Comparison of ENCODE assay signal across 8 cellular contexts in the genomic region with DNA sequence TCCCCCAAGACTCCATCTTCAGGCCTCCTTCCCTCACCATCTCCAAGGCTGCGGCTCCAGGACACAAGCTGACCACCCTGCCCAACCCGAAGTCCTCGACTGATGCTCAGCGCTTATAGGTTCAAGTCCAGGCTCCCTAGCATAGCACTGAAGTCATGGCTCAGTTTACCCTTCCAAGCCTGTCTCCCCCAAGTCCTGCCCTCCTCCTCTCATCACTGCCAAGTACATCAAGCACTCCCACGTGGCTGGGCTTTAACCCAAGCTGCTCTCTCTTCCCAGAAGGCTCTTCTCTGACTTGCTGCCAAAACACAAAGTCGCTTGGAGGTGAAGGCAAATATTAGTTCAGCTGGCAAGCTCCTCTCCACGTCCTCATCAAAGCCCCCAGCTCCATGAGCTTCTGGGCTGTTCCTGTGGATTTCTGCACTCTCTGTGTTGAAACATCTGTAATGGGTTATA. TPM values are rescaled to one million over a fixed set of nuclear protein-coding genes. Genes with fewer than 3 reads are reported as not detected.
DNase-seq lines count a peak whose midpoint lies in the region; ATAC-seq, FAIRE-seq and TF ChIP-seq lines count a peak whose summit lies in the region.

No MANE protein-coding gene starts in this region.

- no TSS peak for BruUV-seq in PC-9 (replicated peaks; lab: Mats Ljungman, UMichigan)

- no peaks in the 10 kb centered on the region for H3K79me2 ChIP-seq in PC-9 (ENCODE audit: low read depth)

- no peak overlapping the region for H3K27ac ChIP-seq in PC-9

- no peaks in the 10 kb centered on the region for H3K9me3 ChIP-seq in PC-9 (ENCODE audit: insufficient read depth, low read depth)

- peak; percentile 81 for ATAC-seq in sciatic nerve

- peaks cover 11% of the 10 kb centered on the region; the same call in 1 of the 2 replicates for H3K27me3 ChIP-seq in PC-9 (ENCODE audit: insufficient read depth, low read depth)

- CTCF ChIA-PET in PC-9 (lab: Charles Lee), result interaction anchor here (0.6 kb wide), 1 partner anchor 13 kb away, joined by 3 read pairs; no protein-coding TSS in a partner anchor

- no peak for FAIRE-seq in D721Med (lab: Jason Lieb, UNC)

- H3K4me2 ChIP-seq in PC-9, result no peak overlapping the region

- peaks cover 5% of the 10 kb centered on the region; the same call in 1 of the 2 replicates for H3K4me1 ChIP-seq in PC-9 (replicated peaks; ENCODE audit: insufficient read depth)

- DNase-seq in H4 (ENCODE audit: low spot score) (peak; percentile 62), NCI-H774 (lab: John Stamatoyannopoulos, UW) (peak; percentile 97), fibroblast of villous mesenchyme (ENCODE audit: low read depth) (peak; percentile 54), sciatic nerve (ENCODE audit: low spot score) (peak; percentile 81), D721Med (ENCODE audit: insufficient read length, low spot score) (no peak), GM19240 (ENCODE audit: insufficient read length, low spot score) (no peak), NCI-H82 (lab: John Stamatoyannopoulos, UW) (no peak), PC-9 (no peak)

- no peaks in the 10 kb centered on the region for H3K36me3 ChIP-seq in PC-9 (ENCODE audit: low read depth)

- intact Hi-C loops in sciatic nerve (cut with DNase I), result no loop called here
- intact Hi-C loops in PC-9 (cut with micrococcal nuclease; ENCODE audit: unreplicated experiment), result no loop called here

- H3K9me2 ChIP-seq in PC-9 (ENCODE audit: insufficient read depth), result no peaks in the 10 kb centered on the region

- H2AFZ ChIP-seq in PC-9, result no peak overlapping the region

- POLR2A ChIA-PET in PC-9 (lab: Charles Lee; ENCODE audit: unreplicated experiment), result no interaction called here

- no peaks in the 10 kb centered on the region for H3F3A ChIP-seq in PC-9 (ENCODE audit: insufficient read depth, low read depth)

- H3K4me3 ChIP-seq in fibroblast of villous mesenchyme (ENCODE audit: low read depth, low read length) (no peak overlapping the region), PC-9 (no peak overlapping the region)

- no peaks in the 10 kb centered on the region for H4K20me1 ChIP-seq in PC-9 (ENCODE audit: insufficient read depth)

- no peak for TF ChIP-seq CTCF in fibroblast of villous mesenchyme (IDR thresholded peaks at IDR 0.05; ENCODE audit: insufficient read depth, low read depth, low read length)
- no peak for TF ChIP-seq CTCF in D721Med (IDR thresholded peaks at IDR 0.05; ENCODE audit: insufficient read depth, missing control alignments)
- no peak for TF ChIP-seq CTCF in PC-9 (conservative IDR thresholded peaks at IDR 0.05)

RNA-seq across cellular contexts. Expression of a gene that starts 22.1 kb away (rescaled TPM):
- 35.3 and 44.7 TPM in 2 replicates for total RNA-seq in H4 (2014; rRNA removed; shearing (Covaris generic))
- total RNA-seq in fibroblast of villous mesenchyme (40.6 and 69.5 TPM in 2 replicates), sciatic nerve (174 TPM), PC-9 (2021) (283 and 364 TPM in 2 replicates)

RNA-seq across cellular contexts. Expression of a gene that starts 23.7 kb away (rescaled TPM):
- 21.4 and 23.2 TPM in 2 replicates for total RNA-seq in H4 (2014; rRNA removed; shearing (Covaris generic))
- total RNA-seq in fibroblast of villous mesenchyme (4.2 and 8.2 TPM in 2 replicates), sciatic nerve (17.5 TPM), PC-9 (2021) (286 and 294 TPM in 2 replicates)

Comparison
In these comparisons a context has a peak if more than half of its experiments do, and no peak if none do; other contexts are left out.
1. DNase-seq: peak in H4 (single experiment), NCI-H774 (single experiment), fibroblast of villous mesenchyme (single experiment) and sciatic nerve (single experiment); none in D721Med (single experiment), GM19240 (single experiment), NCI-H82 (single experiment) and PC-9 (0 of 2).
2. RNA of a gene that starts 23.7 kb away (total RNA-seq): 286 to 294 TPM in PC-9; 21.4 to 23.2 TPM in H4, 17.5 TPM in sciatic nerve (single experiment) and 4.2 to 8.2 TPM in fibroblast of villous mesenchyme; every median in the first group is over 10 times any median in the second.